In genomic region chr15:71501344-71502128, GRCh38 we compare ENCODE assay signal across 2 cellular contexts.
TF ChIP-seq lines count a peak whose summit lies in the region.

No MANE protein-coding gene starts in this region.

TF ChIP-seq in liver, 16 proteins besides CTCF, POLR2A, EP300 and RAD21 (continued from another document):
- TF ChIP-seq, protein P1, sequence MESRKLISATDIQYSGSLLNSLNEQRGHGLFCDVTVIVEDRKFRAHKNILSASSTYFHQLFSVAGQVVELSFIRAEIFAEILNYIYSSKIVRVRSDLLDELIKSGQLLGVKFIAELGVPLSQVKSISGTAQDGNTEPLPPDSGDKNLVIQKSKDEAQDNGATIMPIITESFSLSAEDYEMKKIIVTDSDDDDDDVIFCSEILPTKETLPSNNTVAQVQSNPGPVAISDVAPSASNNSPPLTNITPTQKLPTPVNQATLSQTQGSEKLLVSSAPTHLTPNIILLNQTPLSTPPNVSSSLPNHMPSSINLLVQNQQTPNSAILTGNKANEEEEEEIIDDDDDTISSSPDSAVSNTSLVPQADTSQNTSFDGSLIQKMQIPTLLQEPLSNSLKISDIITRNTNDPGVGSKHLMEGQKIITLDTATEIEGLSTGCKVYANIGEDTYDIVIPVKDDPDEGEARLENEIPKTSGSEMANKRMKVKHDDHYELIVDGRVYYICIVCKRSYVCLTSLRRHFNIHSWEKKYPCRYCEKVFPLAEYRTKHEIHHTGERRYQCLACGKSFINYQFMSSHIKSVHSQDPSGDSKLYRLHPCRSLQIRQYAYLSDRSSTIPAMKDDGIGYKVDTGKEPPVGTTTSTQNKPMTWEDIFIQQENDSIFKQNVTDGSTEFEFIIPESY (IDR thresholded peaks at IDR 0.05): no peak
- TF ChIP-seq HNF4G (IDR thresholded peaks at IDR 0.05) (no peak), SP1 (IDR thresholded peaks at IDR 0.05) (peak; percentile 60), TAF1 (conservative IDR thresholded peaks at IDR 0.05) (no peak), YY1 (IDR thresholded peaks at IDR 0.05) (peak; percentile 76), EGR1 (IDR thresholded peaks at IDR 0.05; ENCODE audit: low read depth in 2 of 2) (peak in 1 of 2 donors; percentile 31), RXRA (IDR thresholded peaks at IDR 0.05) (peak; percentile 70 to 84), FOXA2 (IDR thresholded peaks at IDR 0.05) (peak; percentile 74)
- TF ChIP-seq, protein P2, sequence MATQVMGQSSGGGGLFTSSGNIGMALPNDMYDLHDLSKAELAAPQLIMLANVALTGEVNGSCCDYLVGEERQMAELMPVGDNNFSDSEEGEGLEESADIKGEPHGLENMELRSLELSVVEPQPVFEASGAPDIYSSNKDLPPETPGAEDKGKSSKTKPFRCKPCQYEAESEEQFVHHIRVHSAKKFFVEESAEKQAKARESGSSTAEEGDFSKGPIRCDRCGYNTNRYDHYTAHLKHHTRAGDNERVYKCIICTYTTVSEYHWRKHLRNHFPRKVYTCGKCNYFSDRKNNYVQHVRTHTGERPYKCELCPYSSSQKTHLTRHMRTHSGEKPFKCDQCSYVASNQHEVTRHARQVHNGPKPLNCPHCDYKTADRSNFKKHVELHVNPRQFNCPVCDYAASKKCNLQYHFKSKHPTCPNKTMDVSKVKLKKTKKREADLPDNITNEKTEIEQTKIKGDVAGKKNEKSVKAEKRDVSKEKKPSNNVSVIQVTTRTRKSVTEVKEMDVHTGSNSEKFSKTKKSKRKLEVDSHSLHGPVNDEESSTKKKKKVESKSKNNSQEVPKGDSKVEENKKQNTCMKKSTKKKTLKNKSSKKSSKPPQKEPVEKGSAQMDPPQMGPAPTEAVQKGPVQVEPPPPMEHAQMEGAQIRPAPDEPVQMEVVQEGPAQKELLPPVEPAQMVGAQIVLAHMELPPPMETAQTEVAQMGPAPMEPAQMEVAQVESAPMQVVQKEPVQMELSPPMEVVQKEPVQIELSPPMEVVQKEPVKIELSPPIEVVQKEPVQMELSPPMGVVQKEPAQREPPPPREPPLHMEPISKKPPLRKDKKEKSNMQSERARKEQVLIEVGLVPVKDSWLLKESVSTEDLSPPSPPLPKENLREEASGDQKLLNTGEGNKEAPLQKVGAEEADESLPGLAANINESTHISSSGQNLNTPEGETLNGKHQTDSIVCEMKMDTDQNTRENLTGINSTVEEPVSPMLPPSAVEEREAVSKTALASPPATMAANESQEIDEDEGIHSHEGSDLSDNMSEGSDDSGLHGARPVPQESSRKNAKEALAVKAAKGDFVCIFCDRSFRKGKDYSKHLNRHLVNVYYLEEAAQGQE (IDR thresholded peaks at IDR 0.05): peak; percentile 50

TF ChIP-seq in SK-N-SH, 30 proteins besides CTCF, POLR2A, EP300 and RAD21 (continued from another document):
- no peak for TF ChIP-seq EZH2phosphoT487 (IDR thresholded peaks at IDR 0.05; ENCODE audit: borderline replicate concordance, low read depth)
- TF ChIP-seq, protein P3, sequence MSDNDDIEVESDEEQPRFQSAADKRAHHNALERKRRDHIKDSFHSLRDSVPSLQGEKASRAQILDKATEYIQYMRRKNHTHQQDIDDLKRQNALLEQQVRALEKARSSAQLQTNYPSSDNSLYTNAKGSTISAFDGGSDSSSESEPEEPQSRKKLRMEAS (IDR thresholded peaks at IDR 0.05; ENCODE audit: low read depth): no peak
- TF ChIP-seq, protein P4, sequence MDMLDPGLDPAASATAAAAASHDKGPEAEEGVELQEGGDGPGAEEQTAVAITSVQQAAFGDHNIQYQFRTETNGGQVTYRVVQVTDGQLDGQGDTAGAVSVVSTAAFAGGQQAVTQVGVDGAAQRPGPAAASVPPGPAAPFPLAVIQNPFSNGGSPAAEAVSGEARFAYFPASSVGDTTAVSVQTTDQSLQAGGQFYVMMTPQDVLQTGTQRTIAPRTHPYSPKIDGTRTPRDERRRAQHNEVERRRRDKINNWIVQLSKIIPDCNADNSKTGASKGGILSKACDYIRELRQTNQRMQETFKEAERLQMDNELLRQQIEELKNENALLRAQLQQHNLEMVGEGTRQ (IDR thresholded peaks at IDR 0.05; ENCODE audit: borderline replicate concordance, low read depth, low read length): no peak
- no peak for TF ChIP-seq GABPA (IDR thresholded peaks at IDR 0.05; ENCODE audit: low read depth)
TF ChIP-seq in SK-N-SH: peak in this region for 0.
